ENCODE assay signal across 31 cellular contexts in genomic region chr19:32246032-32246431, GRCh38.
"Had no signal": no experiment of that assay in that cellular context is flagged by ENCODE, and none has a peak within 500 bp of the region (broad histone marks: within the 10 kb centered on the region; RNA-seq: fewer than 3 reads in every experiment).

No MANE protein-coding gene starts in this region.

- DNase-seq: activated B cell treated with CpG ODN at 0.5 μM for 24 hours; activated CD4-positive, alpha-beta T cell treated with anti-CD3 and anti-CD28 coated beads for 48 hours; activated CD4-positive, alpha-beta T cell treated with anti-CD3 and anti-CD28 coated beads, Interleukin-2, amount 50 U/mL, for 1 hour; activated CD4-positive, alpha-beta T cell treated with anti-CD3 and anti-CD28 coated beads, Interleukin-2, amount 50 U/mL, for 48 hours; activated CD8-positive, alpha-beta memory T cell treated with anti-CD3 and anti-CD28 coated beads for 24 hours; activated CD8-positive, alpha-beta T cell treated with anti-CD3 and anti-CD28 coated beads for 36 hours; activated effector memory CD4-positive, alpha-beta T cell treated with Interleukin-2 at 50 U/mL for 16 hours; activated gamma-delta T cell treated with Interleukin-2 at 50 U/mL for 16 hours; activated naive CD4-positive, alpha-beta T cell treated with anti-CD3 and anti-CD28 coated beads, Interleukin-2, amount 50 U/mL, for 16 hours; activated naive CD4-positive, alpha-beta T cell treated with Interleukin-2 at 50 U/mL for 16 hours; activated T-cell treated with anti-CD3 and anti-CD28 coated beads, Interleukin-2, amount 50 U/mL, for 4 hours; amniotic stem cell; anterior cingulate cortex; brain microvascular endothelial cell; caudate nucleus; cortex of kidney; dermis blood vessel endothelial cell; effector CD4-positive, alpha-beta T cell; effector memory CD8-positive, alpha-beta T cell; erythroblast; foreskin melanocyte; T-helper 1 cell; T-helper 17 cell; T1000; WERI-Rb-1 had no signal

- ATAC-seq: activated CD4-positive, CD25-positive, alpha-beta regulatory T cell treated with anti-CD3 and anti-CD28 coated beads, Interleukin-2, amount 50 U/mL, for 24 hours; activated CD8-positive, alpha-beta T cell treated with anti-CD3 and anti-CD28 coated beads for 36 hours; activated T-cell treated with anti-CD3 and anti-CD28 coated beads, Interleukin-2, amount 50 U/mL, for 4 hours; activated T-helper 17 cell treated with anti-CD3 and anti-CD28 coated beads, Interleukin-2, amount 50 U/mL, for 72 hours; effector memory CD8-positive, alpha-beta T cell; gastroesophageal sphincter; T-helper 17 cell had no signal

- H3K4me3 ChIP-seq: esophagus muscularis mucosa, gastroesophageal sphincter had no signal

- H3K27me3 ChIP-seq: brain microvascular endothelial cell had no signal

- H3K27ac ChIP-seq: brain microvascular endothelial cell, esophagus muscularis mucosa, gastroesophageal sphincter, WERI-Rb-1 had no signal

- FAIRE-seq: astrocyte, colon had no signal

- H3K4me1 ChIP-seq: esophagus muscularis mucosa, gastroesophageal sphincter had no signal

- H3K36me3 ChIP-seq: brain microvascular endothelial cell, esophagus muscularis mucosa, gastroesophageal sphincter, WERI-Rb-1 had no signal
